ENCODE assay signal across 8 cellular contexts in genomic region chr16:30193615-30194014, GRCh38. TPM values are rescaled to one million over a fixed set of nuclear protein-coding genes. Genes with fewer than 3 reads are reported as not detected.
DNase-seq lines count a peak whose midpoint lies in the region; ATAC-seq and TF ChIP-seq lines count a peak whose summit lies in the region.
"Not testable (repeated sequence)": the region's sequence is repeated elsewhere in the genome, so short reads cannot be mapped to it uniquely, and the experiment has no call there.

Gene BOLA2B (minus strand): TSS chr16:30193666. CDS start chr16:30193595, 71 bp downstream.
Gene SLX1A (plus strand): TSS chr16:30193875. CDS start chr16:30194085, 210 bp downstream.

- not testable (repeated sequence) for H3K4me1 Mint-ChIP-seq in activated T-helper 2 cell treated with anti-CD3 and anti-CD28 coated beads, Interferon-gamma antibody, Interleukin-2, Interleukin-4, amounts not matched to agents 10 μg/mL and 5 μg/mL and 100 μg/mL, durations not matched to agents 14 hours and 24 hours and 36 hours (ENCODE audit: low read depth); stimulated activated naive B cell treated with anti-CD40 and anti-IgM and Interleukin-4, amounts not matched to agents 10 μg/mL and 1 μg/mL and 100 μg/mL, for 72 hours

- in situ Hi-C loops in Caki2 (cut with HindIII; ENCODE audit: low pct_unique_long_range_greater_than_20kb, low sequenced_read_pairs): not testable (repeated sequence)

- H3K4me2 ChIP-seq in Loucy (ENCODE audit: low read depth, low read length, poor library complexity, severe bottlenecking): not testable (repeated sequence)
- H3K4me2 ChIP-seq in fibroblast of lung (ENCODE audit: extremely low read depth, insufficient read depth, low read length): peak within 1 kb of the TSS; percentile 71

- DNase-seq in Caki2 (ENCODE audit: low read depth); activated T-helper 2 cell treated with anti-CD3 and anti-CD28 coated beads, Interferon-gamma antibody, Interleukin-2, Interleukin-4, amounts not matched to agents 10 μg/mL and 5 μg/mL and 100 μg/mL, durations not matched to agents 14 hours and 24 hours and 36 hours (ENCODE audit: low spot score); fibroblast of lung (ENCODE audit: low read depth in 2 of 2); mesenteric fat pad (ENCODE audit: low spot score); stimulated activated naive B cell treated with anti-CD40 and anti-IgM and Interleukin-4, amounts not matched to agents 10 μg/mL and 1 μg/mL and 100 μg/mL, for 72 hours: not testable (repeated sequence)

- not testable (repeated sequence) for H3K27me3 ChIP-seq in Loucy (ENCODE audit: insufficient read depth, low read length, poor library complexity, severe bottlenecking); fibroblast of lung (ENCODE audit: control insufficient read depth, insufficient read depth, low read length)

- H3K9me3 Mint-ChIP-seq in activated T-helper 2 cell treated with anti-CD3 and anti-CD28 coated beads, Interferon-gamma antibody, Interleukin-2, Interleukin-4, amounts not matched to agents 10 μg/mL and 5 μg/mL and 100 μg/mL, durations not matched to agents 14 hours and 24 hours and 36 hours; stimulated activated naive B cell treated with anti-CD40 and anti-IgM and Interleukin-4, amounts not matched to agents 10 μg/mL and 1 μg/mL and 100 μg/mL, for 72 hours: not testable (repeated sequence)

- H3K79me2 ChIP-seq in Loucy (ENCODE audit: insufficient read depth, low read length); fibroblast of lung (ENCODE audit: control insufficient read depth, insufficient read depth, low read length): not testable (repeated sequence)

- intact Hi-C loops in activated T-helper 2 cell treated with anti-CD3 and anti-CD28 coated beads, Interferon-gamma antibody, Interleukin-2, Interleukin-4, amounts not matched to agents 10 μg/mL and 5 μg/mL and 100 μg/mL, durations not matched to agents 14 hours and 24 hours and 36 hours (cut with micrococcal nuclease): not testable (repeated sequence)

- not testable (repeated sequence) for H3K9me3 ChIP-seq in Loucy (ENCODE audit: insufficient read depth, low read depth, low read length); fibroblast of lung (ENCODE audit: control insufficient read depth, insufficient read depth, low read depth, low read length)

- not testable (repeated sequence) for H3K9ac ChIP-seq in Loucy (ENCODE audit: low read depth, low read length, poor library complexity, severe bottlenecking); fibroblast of lung (ENCODE audit: insufficient read depth, low read length)

- not testable (repeated sequence) for H3K27me3 Mint-ChIP-seq in activated T-helper 2 cell treated with anti-CD3 and anti-CD28 coated beads, Interferon-gamma antibody, Interleukin-2, Interleukin-4, amounts not matched to agents 10 μg/mL and 5 μg/mL and 100 μg/mL, durations not matched to agents 14 hours and 24 hours and 36 hours (ENCODE audit: low read depth); stimulated activated naive B cell treated with anti-CD40 and anti-IgM and Interleukin-4, amounts not matched to agents 10 μg/mL and 1 μg/mL and 100 μg/mL, for 72 hours

- not testable (repeated sequence) for H2AFZ ChIP-seq in Loucy (ENCODE audit: low read length); fibroblast of lung (ENCODE audit: low read length)

- not testable (repeated sequence) for H3K27ac Mint-ChIP-seq in activated T-helper 2 cell treated with anti-CD3 and anti-CD28 coated beads, Interferon-gamma antibody, Interleukin-2, Interleukin-4, amounts not matched to agents 10 μg/mL and 5 μg/mL and 100 μg/mL, durations not matched to agents 14 hours and 24 hours and 36 hours; stimulated activated naive B cell treated with anti-CD40 and anti-IgM and Interleukin-4, amounts not matched to agents 10 μg/mL and 1 μg/mL and 100 μg/mL, for 72 hours

- not testable (repeated sequence) for H3K27ac ChIP-seq in fibroblast of lung (ENCODE audit: insufficient read depth, low read length)

- not testable (repeated sequence) for H3K9me2 ChIP-seq in Loucy (replicated peaks; ENCODE audit: low read depth, low read length)

- TF ChIP-seq CTCF in Loucy (conservative IDR thresholded peaks at IDR 0.05; ENCODE audit: low read length); fibroblast of lung (conservative IDR thresholded peaks at IDR 0.05 in 1 of 2, IDR thresholded peaks at IDR 0.05 in 1 of 2; ENCODE audit: low read depth in 1 of 2, low read length in 2 of 2): not testable (repeated sequence)

- H3K36me3 ChIP-seq in Loucy (ENCODE audit: insufficient read depth, low read length); fibroblast of lung (ENCODE audit: control insufficient read depth, insufficient read depth, low read length): not testable (repeated sequence)

- H4K20me1 ChIP-seq in Loucy (ENCODE audit: insufficient read depth, low read length, poor library complexity, severe bottlenecking); fibroblast of lung (ENCODE audit: control insufficient read depth, extremely low read depth, insufficient read depth, low read length): not testable (repeated sequence)

- peak within 1 kb of the TSS; percentile 65 for H3K4me3 ChIP-seq in Loucy (ENCODE audit: low read length, poor library complexity, severe bottlenecking)
- peak within 1 kb of the TSS in 3 of 4 experiments; percentile 44 to 53 (median 46) for H3K4me3 ChIP-seq in fibroblast of lung (replicated peaks in 1 of 4; ENCODE audit: control extremely low read depth in 1 of 4, insufficient read depth in 1 of 4, low read depth in 3 of 4, low read length in 4 of 4)

- H3K4me3 Mint-ChIP-seq in activated T-helper 2 cell treated with anti-CD3 and anti-CD28 coated beads, Interferon-gamma antibody, Interleukin-2, Interleukin-4, amounts not matched to agents 10 μg/mL and 5 μg/mL and 100 μg/mL, durations not matched to agents 14 hours and 24 hours and 36 hours (ENCODE audit: low read depth); stimulated activated naive B cell treated with anti-CD40 and anti-IgM and Interleukin-4, amounts not matched to agents 10 μg/mL and 1 μg/mL and 100 μg/mL, for 72 hours: not testable (repeated sequence)

- H3K36me3 Mint-ChIP-seq in activated T-helper 2 cell treated with anti-CD3 and anti-CD28 coated beads, Interferon-gamma antibody, Interleukin-2, Interleukin-4, amounts not matched to agents 10 μg/mL and 5 μg/mL and 100 μg/mL, durations not matched to agents 14 hours and 24 hours and 36 hours (ENCODE audit: low read depth); stimulated activated naive B cell treated with anti-CD40 and anti-IgM and Interleukin-4, amounts not matched to agents 10 μg/mL and 1 μg/mL and 100 μg/mL, for 72 hours: not testable (repeated sequence)

- ATAC-seq in GM19463 (IDR thresholded peaks at IDR 0.05; ENCODE audit: unreplicated experiment) (peak; percentile 86), HG02973 (IDR thresholded peaks at IDR 0.05; ENCODE audit: unreplicated experiment) (peak; percentile 80)
- ATAC-seq in stimulated activated naive B cell treated with anti-CD40 and anti-IgM and Interleukin-4, amounts not matched to agents 10 μg/mL and 1 μg/mL and 100 μg/mL, for 72 hours (replicated peaks): peak; percentile 88 to 90

- not testable (repeated sequence) for H3K4me1 ChIP-seq in Loucy (ENCODE audit: insufficient read depth, low read length, poor library complexity, severe bottlenecking); fibroblast of lung (ENCODE audit: control insufficient read depth, extremely low read depth, insufficient read depth, low read length)

- not testable (repeated sequence) for H3F3A ChIP-seq in Loucy (ENCODE audit: low read depth)

RNA-seq across cellular contexts. Expression of gene BOLA2B, which starts in this region (rescaled TPM):
- total RNA-seq in Caki2 (2014; rRNA removed; shearing (Covaris generic); ENCODE audit: low replicate concordance): 234 and 384 TPM in 2 replicates
- total RNA-seq in activated T-helper 2 cell treated with anti-CD3 and anti-CD28 coated beads, Interferon-gamma antibody, Interleukin-2, Interleukin-4, amounts not matched to agents 10 μg/mL and 5 μg/mL and 100 μg/mL, durations not matched to agents 14 hours and 24 hours and 36 hours: 225 and 245 TPM in 2 replicates
- total RNA-seq in fibroblast of lung (12.6 and 18.0 TPM in 2 replicates), mesenteric fat pad (94.9 TPM)
- polyA plus RNA-seq in fibroblast of lung: 47.4 and 79.2 TPM in 2 replicates
- 152 and 208 TPM in 2 replicates for polyA plus RNA-seq in fibroblast of lung (2012)
- 22.9 and 24.1 TPM in 2 replicates for polyA minus RNA-seq in fibroblast of lung (ENCODE audit: low replicate concordance)

RNA-seq across cellular contexts. Expression of gene SLX1A, which starts in this region (rescaled TPM):
- 9.5 and 53.4 TPM in 2 replicates for total RNA-seq in Caki2 (2014; rRNA removed; shearing (Covaris generic); ENCODE audit: low replicate concordance)
- 58.4 and 65.3 TPM in 2 replicates for total RNA-seq in activated T-helper 2 cell treated with anti-CD3 and anti-CD28 coated beads, Interferon-gamma antibody, Interleukin-2, Interleukin-4, amounts not matched to agents 10 μg/mL and 5 μg/mL and 100 μg/mL, durations not matched to agents 14 hours and 24 hours and 36 hours
- total RNA-seq in fibroblast of lung: 18.2 and 19.2 TPM in 2 replicates
- 3.9 and 11.5 TPM in 2 replicates for polyA plus RNA-seq in fibroblast of lung
- polyA plus RNA-seq in fibroblast of lung (2012): 9.1 and 37.8 TPM in 2 replicates
- polyA minus RNA-seq in fibroblast of lung (ENCODE audit: low replicate concordance): 1.7 and 18.4 TPM in 2 replicates
- total RNA-seq in mesenteric fat pad: 25.2 TPM
